Comparison of ENCODE assay signal across 33 cellular contexts in the genomic region with DNA sequence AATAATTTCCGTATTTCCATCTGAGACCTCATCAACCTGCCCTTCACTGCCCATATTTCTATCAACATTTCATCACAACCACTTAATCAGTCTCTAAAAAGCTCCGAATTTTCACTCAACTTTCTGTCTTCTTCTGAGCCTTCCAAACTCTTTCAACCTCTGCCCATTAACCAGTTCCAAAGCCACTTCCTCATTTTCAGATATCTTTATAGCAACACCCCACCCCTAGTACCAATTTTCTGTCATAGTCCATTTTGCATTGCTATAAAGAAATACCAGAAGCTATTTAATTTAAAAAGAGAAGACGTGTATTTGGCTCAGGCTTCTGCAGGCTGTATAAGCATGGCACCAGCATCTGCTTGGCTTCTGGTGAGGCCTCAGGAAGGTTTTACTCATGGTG.
"Had no signal": no experiment of that assay in that cellular context is flagged by ENCODE, and none has a peak within 500 bp of the region (broad histone marks: within the 10 kb centered on the region; RNA-seq: fewer than 3 reads in every experiment).

No MANE protein-coding gene starts in this region.

- H3K27me3 ChIP-seq: adrenal gland, body of pancreas, brain microvascular endothelial cell, breast epithelium had no signal

- H3K4me3 ChIP-seq: adrenal gland, body of pancreas, breast epithelium had no signal

- H3K9me3 ChIP-seq: adrenal gland had no signal

- H3K4me1 ChIP-seq: adrenal gland, body of pancreas, breast epithelium had no signal

- H3K27ac ChIP-seq: adrenal gland, body of pancreas, brain microvascular endothelial cell, breast epithelium, VCaP had no signal

- DNase-seq: activated B cell treated with CpG ODN at 0.5 μM for 24 hours; activated CD4-positive, alpha-beta memory T cell treated with anti-CD3 and anti-CD28 coated beads for 36 hours; activated CD4-positive, alpha-beta T cell treated with anti-CD3 and anti-CD28 coated beads for 4 hours; activated CD4-positive, alpha-beta T cell treated with anti-CD3 and anti-CD28 coated beads, Interleukin-2, amount 10 ng/mL, durations not matched to agents 24 days and 14 days; activated CD4-positive, alpha-beta T cell treated with anti-CD3 and anti-CD28 coated beads, Interleukin-2, amount 50 U/mL, for 1 hour; activated CD4-positive, alpha-beta T cell treated with anti-CD3 and anti-CD28 coated beads, Interleukin-2, amount 50 U/mL, for 4 hours; activated CD4-positive, CD25-positive, alpha-beta regulatory T cell treated with anti-CD3 and anti-CD28 coated beads, Interleukin-2, amount 50 U/mL, for 72 hours; activated CD8-positive, alpha-beta memory T cell treated with anti-CD3 and anti-CD28 coated beads, Interleukin-2, amount 50 U/mL, for 4 hours; activated CD8-positive, alpha-beta T cell treated with anti-CD3 and anti-CD28 coated beads for 36 hours; activated effector memory CD4-positive, alpha-beta T cell treated with anti-CD3 and anti-CD28 coated beads, Interleukin-2, amount 50 U/mL, for 16 hours; activated gamma-delta T cell treated with Interleukin-2 at 50 U/mL for 16 hours; activated naive CD4-positive, alpha-beta T cell; activated naive CD4-positive, alpha-beta T cell treated with anti-CD3 and anti-CD28 coated beads for 36 hours; activated naive CD4-positive, alpha-beta T cell treated with anti-CD3 and anti-CD28 coated beads, Interleukin-2, amount 50 U/mL, for 16 hours; activated naive CD8-positive, alpha-beta T cell treated with anti-CD3 and anti-CD28 coated beads for 36 hours; activated T-cell treated with anti-CD3 and anti-CD28 coated beads for 4 hours; activated T-cell treated with anti-CD3 and anti-CD28 coated beads, Interleukin-2, amount 50 U/mL, for 1 hour; activated T-cell treated with anti-CD3 and anti-CD28 coated beads, Interleukin-2, amount 50 U/mL, for 4 hours; activated T-cell treated with anti-CD3 and anti-CD28 coated beads, Interleukin-2, amount 50 U/mL, for 72 hours; adrenal gland; amniotic stem cell; aorta; body of pancreas; brain microvascular endothelial cell; central memory CD4-positive, alpha-beta T cell; T-helper 2 cell; T-helper 9 cell had no signal

- FAIRE-seq: astrocyte, TTC549 had no signal

- ATAC-seq: activated CD8-positive, alpha-beta T cell treated with anti-CD3 and anti-CD28 coated beads for 36 hours; activated naive CD4-positive, alpha-beta T cell treated with anti-CD3 and anti-CD28 coated beads, Interleukin-2, amount 50 U/mL, for 72 hours; activated T-cell treated with anti-CD3 and anti-CD28 coated beads, Interleukin-2, amount 50 U/mL, for 4 hours; activated T-cell treated with anti-CD3 and anti-CD28 coated beads, Interleukin-2, amount 50 U/mL, for 72 hours; activated T-helper 17 cell treated with anti-CD3 and anti-CD28 coated beads, Interleukin-2, amount 50 U/mL, for 72 hours; body of pancreas had no signal

- H3K36me3 ChIP-seq: adrenal gland, brain microvascular endothelial cell, breast epithelium had no signal
